8 cellular contexts compared by ENCODE assay signal in the genomic region with DNA sequence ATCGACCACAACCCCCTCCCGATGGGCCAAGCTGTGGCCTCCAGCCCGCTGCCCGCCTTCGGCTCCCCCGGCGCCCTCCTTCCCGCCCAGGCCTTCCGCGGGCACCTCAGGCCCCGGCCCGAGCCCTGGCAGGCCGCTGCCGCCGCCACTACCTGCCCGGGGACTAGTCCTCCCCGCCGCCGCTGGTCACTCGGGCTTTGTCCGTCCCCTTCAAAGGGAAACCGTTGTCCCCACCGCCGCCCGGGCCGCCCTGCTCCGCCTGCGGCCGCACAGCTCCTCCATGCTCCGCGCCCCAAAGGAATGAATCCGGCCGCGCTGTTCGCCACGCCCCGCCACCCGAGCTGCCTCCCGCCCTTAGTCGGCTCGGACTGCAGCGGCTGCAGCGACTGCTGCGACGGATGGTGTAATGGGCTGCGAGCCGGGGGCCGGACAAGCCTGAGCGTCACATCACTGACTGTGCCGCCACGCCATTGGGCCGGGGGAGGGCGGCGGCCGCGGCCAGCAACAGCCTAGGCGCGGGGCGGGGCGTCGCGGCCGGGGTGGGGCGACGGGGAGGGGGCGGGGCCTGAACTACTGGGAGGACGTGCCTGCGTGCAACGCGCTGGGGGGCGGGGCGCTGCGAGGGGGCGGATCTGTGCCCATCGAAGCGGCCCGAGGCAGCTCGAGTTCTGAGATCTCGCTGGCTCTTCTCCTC. TPM values are rescaled to one million over a fixed set of nuclear protein-coding genes. Genes with fewer than 3 reads are reported as not detected.
DNase-seq lines count a peak whose midpoint lies in the region; ATAC-seq and TF ChIP-seq lines count a peak whose summit lies in the region.

A gene with protein sequence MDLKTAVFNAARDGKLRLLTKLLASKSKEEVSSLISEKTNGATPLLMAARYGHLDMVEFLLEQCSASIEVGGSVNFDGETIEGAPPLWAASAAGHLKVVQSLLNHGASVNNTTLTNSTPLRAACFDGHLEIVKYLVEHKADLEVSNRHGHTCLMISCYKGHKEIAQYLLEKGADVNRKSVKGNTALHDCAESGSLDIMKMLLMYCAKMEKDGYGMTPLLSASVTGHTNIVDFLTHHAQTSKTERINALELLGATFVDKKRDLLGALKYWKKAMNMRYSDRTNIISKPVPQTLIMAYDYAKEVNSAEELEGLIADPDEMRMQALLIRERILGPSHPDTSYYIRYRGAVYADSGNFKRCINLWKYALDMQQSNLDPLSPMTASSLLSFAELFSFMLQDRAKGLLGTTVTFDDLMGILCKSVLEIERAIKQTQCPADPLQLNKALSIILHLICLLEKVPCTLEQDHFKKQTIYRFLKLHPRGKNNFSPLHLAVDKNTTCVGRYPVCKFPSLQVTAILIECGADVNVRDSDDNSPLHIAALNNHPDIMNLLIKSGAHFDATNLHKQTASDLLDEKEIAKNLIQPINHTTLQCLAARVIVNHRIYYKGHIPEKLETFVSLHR (minus strand): TSS at position 405 of the 694 bp plus-strand sequence. CDS start 1,282 bp downstream, outside the sequence.

- H3K27me3 ChIP-seq in heart left ventricle = no peaks in the 10 kb centered on the region
- H3K27me3 ChIP-seq in upper lobe of left lung = no peaks in the 10 kb centered on the region

- TF ChIP-seq CTCF in GM12875 (IDR thresholded peaks at IDR 0.05; ENCODE audit: borderline replicate concordance, insufficient read depth, low read depth, low read length) = no peak
- no peak for TF ChIP-seq CTCF in heart left ventricle (IDR thresholded peaks at IDR 0.05)
- TF ChIP-seq CTCF in upper lobe of left lung (IDR thresholded peaks at IDR 0.05) = peak in 1 of 6 experiments; percentile 27

- peak; percentile 94 for DNase-seq in NCI-H1436 (lab: John Stamatoyannopoulos, UW)
- DNase-seq in T follicular helper cell (ENCODE audit: low read depth) = peak; percentile 96
- peak; percentile 98 to 99 (median 98) for DNase-seq in heart left ventricle
- DNase-seq in posterior cingulate gyrus = peak; percentile 94 to 100 (median 96)
- peak; percentile 99 to 100 for DNase-seq in upper lobe of left lung

- intact Hi-C loops in heart left ventricle (cut with DNase I) (loop anchor here in 8 of 10 donors (2.0 to 10.0 kb wide), 11 partner anchors 80 to 298 kb away; a partner anchor contains a TSS), posterior cingulate gyrus (cut with DNase I) (loop anchor here (1.0 to 10.0 kb wide), 2 partner anchors 27 to 80 kb away; a partner anchor contains a TSS)

- WGBS in adipose tissue, 3 donors = 1% methylated on average over 53 to 79 of the region's 79 CpGs
- WGBS in heart left ventricle, 4 donors = 0 to 1% (median 1%) methylated on average over 40 to 79 of the region's 79 CpGs
- 0% methylated on average over 16 to 17 of the region's 79 CpGs for WGBS in upper lobe of left lung, 2 donors

- TF ChIP-seq POLR2A in heart left ventricle (IDR thresholded peaks at IDR 0.05) (peak; percentile 99 to 100), upper lobe of left lung (IDR thresholded peaks at IDR 0.05) (peak; percentile 31 to 100 (median 98))

- peaks cover 0 to 20% (median 7%) of the 10 kb centered on the region in 9 donors for H3K36me3 ChIP-seq in heart left ventricle
- peaks cover 0 to 6% (median 0%) of the 10 kb centered on the region in 4 donors for H3K36me3 ChIP-seq in upper lobe of left lung

- H3K4me1 ChIP-seq in heart left ventricle (peaks cover 0 to 44% (median 23%) of the 10 kb centered on the region in 12 donors), upper lobe of left lung (peaks cover 16 to 35% (median 22%) of the 10 kb centered on the region in 4 donors)

- peak in 1 of 4 donors; percentile 92 for TF ChIP-seq EP300 in upper lobe of left lung (IDR thresholded peaks at IDR 0.05)

- H3K9me3 ChIP-seq in heart left ventricle = peaks cover 0 to 16% (median 6%) of the 10 kb centered on the region in 12 donors
- peaks cover 0 to 9% (median 5%) of the 10 kb centered on the region in 4 donors for H3K9me3 ChIP-seq in upper lobe of left lung

- H3K27ac ChIP-seq in adipose tissue (ENCODE audit: low read depth, low read length) (peak within 1 kb of the TSS; percentile 94), heart left ventricle (peak within 1 kb of the TSS; percentile 78 to 99 (median 97)), upper lobe of left lung (peak within 1 kb of the TSS; percentile 94 to 99 (median 98))

- peak within 1 kb of the TSS; percentile 89 for H3K4me3 ChIP-seq in GM12875 (ENCODE audit: low read depth, low read length)
- H3K4me3 ChIP-seq in heart left ventricle = peak within 1 kb of the TSS; percentile 61 to 98 (median 89)
- peak within 1 kb of the TSS; percentile 7 to 90 (median 82) for H3K4me3 ChIP-seq in upper lobe of left lung

- ATAC-seq in HG02798 (IDR thresholded peaks at IDR 0.05; ENCODE audit: poor library complexity, unreplicated experiment) (peak; percentile 97), heart left ventricle (peak; percentile 98 to 99 (median 98)), upper lobe of left lung (ENCODE audit: low FRiP score in 2 of 2) (peak; percentile 98)

RNA-seq across cellular contexts. Expression of the gene that starts here (rescaled TPM):
- polyA plus RNA-seq in adipose tissue (1 to 10 TPM; 4.2 to 9.7 (median 9.2) TPM), heart left ventricle (10 to 100 TPM; 14.9 to 36.9 TPM)
- total RNA-seq in heart left ventricle (10 to 100 TPM; 37.5 to 92.7 (median 48.9) TPM), upper lobe of left lung (10 to 100 TPM in 5 of 6 donors, 1 to 10 TPM in 1; 9.7 to 39.8 (median 24.5) TPM)

Comparison
In these comparisons a context has a peak if more than half of its experiments do, and no peak if none do; other contexts are left out.
1. Peak in every context shown above with its lines: DNase-seq, ATAC-seq, H3K4me3 ChIP-seq and H3K27ac ChIP-seq.